In the genomic region with DNA sequence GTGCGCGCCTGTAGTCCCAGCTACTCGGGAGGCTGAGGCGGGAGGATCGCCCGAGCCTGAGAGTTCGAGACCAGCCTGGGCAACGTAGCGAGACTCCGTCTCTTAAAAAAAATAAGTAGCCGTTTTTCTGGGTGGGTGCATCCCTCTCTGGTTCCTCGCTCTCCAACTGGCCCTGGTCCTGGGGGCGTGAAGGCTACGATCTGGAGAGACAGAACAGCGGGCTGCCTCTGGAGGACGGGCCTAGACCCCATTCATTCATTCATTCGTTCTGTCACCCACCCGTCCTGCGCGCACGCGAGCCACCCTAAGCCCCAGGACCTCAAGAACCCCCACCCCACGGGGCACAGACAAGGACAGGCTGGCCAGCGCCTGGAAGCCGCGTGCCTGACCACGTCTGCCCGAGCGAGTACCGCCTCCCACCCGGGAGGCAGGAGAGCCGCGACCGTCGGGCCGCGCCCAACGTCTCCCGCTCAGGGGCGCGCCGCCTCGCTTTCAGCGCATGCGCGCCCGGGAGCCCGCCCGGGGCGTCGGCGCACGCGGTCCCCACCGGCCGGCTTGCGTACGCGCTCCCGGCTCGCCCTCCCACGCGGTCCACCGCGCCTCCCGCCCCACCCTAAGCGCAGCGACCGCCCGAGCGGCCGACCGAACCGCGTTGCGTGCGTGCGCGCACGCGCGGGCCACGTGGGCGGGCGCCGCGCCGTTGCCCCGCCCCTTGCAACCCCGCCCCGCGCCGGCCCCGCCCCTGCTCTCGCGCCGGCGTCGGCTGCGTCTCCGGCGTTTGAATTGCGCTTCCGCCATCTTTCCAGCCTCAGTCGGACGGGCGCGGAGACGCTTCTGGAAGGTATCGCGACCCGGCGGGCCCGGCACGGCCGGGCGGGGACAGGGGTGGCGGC, we compare ENCODE assay signal across 1 cellular context.
A peak's percentile ranks its signal among the peaks of the same experiment; 100 is the strongest.
TF ChIP-seq lines count a peak whose summit lies in the region.

Gene RAN, plus strand, starts transcription at position 781 of the 893 bp plus-strand sequence. CDS start 528 bp downstream, outside the sequence.

TF ChIP-seq in HepG2, 621 proteins besides CTCF, POLR2A, EP300 and RAD21 (continued from another document and continues in another):
- no peak for TF ChIP-seq CSRNP1 (CRISPR knock-in tag; IDR thresholded peaks at IDR 0.05)
- TF ChIP-seq KLF9 (CRISPR knock-in tag; IDR thresholded peaks at IDR 0.05; ENCODE audit: low read depth), result no peak
- no peak for TF ChIP-seq NCOA1 (CRISPR knock-in tag; IDR thresholded peaks at IDR 0.05)
- TF ChIP-seq ZNF446 (CRISPR knock-in tag; IDR thresholded peaks at IDR 0.05), result no peak; the same call in 1 of the 2 replicates
- TF ChIP-seq RBFOX2 (IDR thresholded peaks at IDR 0.05; ENCODE audit: low read depth, low read length), result peak; percentile 91
- no peak for TF ChIP-seq NPAS2 (CRISPR knock-in tag; IDR thresholded peaks at IDR 0.05; ENCODE audit: borderline replicate concordance)
- no peak for TF ChIP-seq FOXC1 (CRISPR knock-in tag; IDR thresholded peaks at IDR 0.05; ENCODE audit: borderline replicate concordance)
- TF ChIP-seq ETV6 (CRISPR knock-in tag; conservative IDR thresholded peaks at IDR 0.05), result peak; percentile 63; the same call in 1 of the 2 replicates
- 0 out of 2 replicates have a peak, but pooled peaks have one; percentile 66 for TF ChIP-seq ZFP41 (CRISPR knock-in tag; IDR thresholded peaks at IDR 0.05; ENCODE audit: borderline replicate concordance)
- TF ChIP-seq REXO4 (CRISPR knock-in tag; IDR thresholded peaks at IDR 0.05; ENCODE audit: borderline replicate concordance), result no peak
- TF ChIP-seq SMAD9 (CRISPR knock-in tag; IDR thresholded peaks at IDR 0.05), result no peak
- TF ChIP-seq, protein P1, sequence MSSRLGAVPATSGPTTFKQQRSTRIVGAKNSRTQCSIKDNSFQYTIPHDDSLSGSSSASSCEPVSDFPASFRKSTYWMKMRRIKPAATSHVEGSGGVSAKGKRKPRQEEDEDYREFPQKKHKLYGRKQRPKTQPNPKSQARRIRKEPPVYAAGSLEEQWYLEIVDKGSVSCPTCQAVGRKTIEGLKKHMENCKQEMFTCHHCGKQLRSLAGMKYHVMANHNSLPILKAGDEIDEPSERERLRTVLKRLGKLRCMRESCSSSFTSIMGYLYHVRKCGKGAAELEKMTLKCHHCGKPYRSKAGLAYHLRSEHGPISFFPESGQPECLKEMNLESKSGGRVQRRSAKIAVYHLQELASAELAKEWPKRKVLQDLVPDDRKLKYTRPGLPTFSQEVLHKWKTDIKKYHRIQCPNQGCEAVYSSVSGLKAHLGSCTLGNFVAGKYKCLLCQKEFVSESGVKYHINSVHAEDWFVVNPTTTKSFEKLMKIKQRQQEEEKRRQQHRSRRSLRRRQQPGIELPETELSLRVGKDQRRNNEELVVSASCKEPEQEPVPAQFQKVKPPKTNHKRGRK (CRISPR knock-in tag; IDR thresholded peaks at IDR 0.05), result no peak
- peak; percentile 62; the same call in 1 of the 2 replicates for TF ChIP-seq ZNF547 (CRISPR knock-in tag; IDR thresholded peaks at IDR 0.05)
- no peak for TF ChIP-seq ZNF235 (CRISPR knock-in tag; IDR thresholded peaks at IDR 0.05; ENCODE audit: borderline replicate concordance)
- TF ChIP-seq RFX3 (CRISPR knock-in tag; IDR thresholded peaks at IDR 0.05), result no peak
- no peak for TF ChIP-seq CBX1 (IDR thresholded peaks at IDR 0.05; ENCODE audit: low read depth)
- TF ChIP-seq SOX13 (IDR thresholded peaks at IDR 0.05), result no peak
- TF ChIP-seq SOX13 (CRISPR knock-in tag; conservative IDR thresholded peaks at IDR 0.05 in 1 of 2, IDR thresholded peaks at IDR 0.05 in 1 of 2), result no peak
- TF ChIP-seq SCMH1 (CRISPR knock-in tag; IDR thresholded peaks at IDR 0.05; ENCODE audit: borderline replicate concordance), result no peak
- TF ChIP-seq ZNF768 (CRISPR knock-in tag; IDR thresholded peaks at IDR 0.05), result peak; percentile 53; the same call in 1 of the 2 replicates
- TF ChIP-seq ZBTB33 (CRISPR knock-in tag; IDR thresholded peaks at IDR 0.05), result no peak
- no peak; the same call in 1 of the 2 replicates for TF ChIP-seq HCFC1 (IDR thresholded peaks at IDR 0.05; ENCODE audit: low read depth, low read length)
- 0 out of 2 replicates have a peak, but pooled peaks have one; percentile 32 for TF ChIP-seq REPIN1 (CRISPR knock-in tag; IDR thresholded peaks at IDR 0.05; ENCODE audit: borderline replicate concordance, low read depth)
- no peak for TF ChIP-seq ZNF280D (CRISPR knock-in tag; IDR thresholded peaks at IDR 0.05)
- TF ChIP-seq FOXA3 (CRISPR knock-in tag; IDR thresholded peaks at IDR 0.05), result 0 out of 2 replicates have a peak, but pooled peaks have one; percentile 7
- no peak for TF ChIP-seq NCOA5 (CRISPR knock-in tag; IDR thresholded peaks at IDR 0.05)
- TF ChIP-seq ADNP (CRISPR knock-in tag; IDR thresholded peaks at IDR 0.05), result no peak
- TF ChIP-seq ISX (CRISPR knock-in tag; conservative IDR thresholded peaks at IDR 0.05), result peak; percentile 85; the same call in 1 of the 2 replicates
- TF ChIP-seq ZNF883 (CRISPR knock-in tag; IDR thresholded peaks at IDR 0.05; ENCODE audit: not compliant biosample characterization), result peak; percentile 67
- TF ChIP-seq ZNF563 (CRISPR knock-in tag; IDR thresholded peaks at IDR 0.05), result peak; percentile 91
- TF ChIP-seq, protein P2, sequence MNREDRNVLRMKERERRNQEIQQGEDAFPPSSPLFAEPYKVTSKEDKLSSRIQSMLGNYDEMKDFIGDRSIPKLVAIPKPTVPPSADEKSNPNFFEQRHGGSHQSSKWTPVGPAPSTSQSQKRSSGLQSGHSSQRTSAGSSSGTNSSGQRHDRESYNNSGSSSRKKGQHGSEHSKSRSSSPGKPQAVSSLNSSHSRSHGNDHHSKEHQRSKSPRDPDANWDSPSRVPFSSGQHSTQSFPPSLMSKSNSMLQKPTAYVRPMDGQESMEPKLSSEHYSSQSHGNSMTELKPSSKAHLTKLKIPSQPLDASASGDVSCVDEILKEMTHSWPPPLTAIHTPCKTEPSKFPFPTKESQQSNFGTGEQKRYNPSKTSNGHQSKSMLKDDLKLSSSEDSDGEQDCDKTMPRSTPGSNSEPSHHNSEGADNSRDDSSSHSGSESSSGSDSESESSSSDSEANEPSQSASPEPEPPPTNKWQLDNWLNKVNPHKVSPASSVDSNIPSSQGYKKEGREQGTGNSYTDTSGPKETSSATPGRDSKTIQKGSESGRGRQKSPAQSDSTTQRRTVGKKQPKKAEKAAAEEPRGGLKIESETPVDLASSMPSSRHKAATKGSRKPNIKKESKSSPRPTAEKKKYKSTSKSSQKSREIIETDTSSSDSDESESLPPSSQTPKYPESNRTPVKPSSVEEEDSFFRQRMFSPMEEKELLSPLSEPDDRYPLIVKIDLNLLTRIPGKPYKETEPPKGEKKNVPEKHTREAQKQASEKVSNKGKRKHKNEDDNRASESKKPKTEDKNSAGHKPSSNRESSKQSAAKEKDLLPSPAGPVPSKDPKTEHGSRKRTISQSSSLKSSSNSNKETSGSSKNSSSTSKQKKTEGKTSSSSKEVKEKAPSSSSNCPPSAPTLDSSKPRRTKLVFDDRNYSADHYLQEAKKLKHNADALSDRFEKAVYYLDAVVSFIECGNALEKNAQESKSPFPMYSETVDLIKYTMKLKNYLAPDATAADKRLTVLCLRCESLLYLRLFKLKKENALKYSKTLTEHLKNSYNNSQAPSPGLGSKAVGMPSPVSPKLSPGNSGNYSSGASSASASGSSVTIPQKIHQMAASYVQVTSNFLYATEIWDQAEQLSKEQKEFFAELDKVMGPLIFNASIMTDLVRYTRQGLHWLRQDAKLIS (CRISPR knock-in tag; IDR thresholded peaks at IDR 0.05), result no peak
- peak; percentile 80; the same call in 1 of the 2 replicates for TF ChIP-seq ZNF790 (CRISPR knock-in tag; IDR thresholded peaks at IDR 0.05; ENCODE audit: borderline replicate concordance)
- peak; percentile 47 for TF ChIP-seq SKI (IDR thresholded peaks at IDR 0.05; ENCODE audit: partially characterized antibody)
- TF ChIP-seq SRY (CRISPR knock-in tag; IDR thresholded peaks at IDR 0.05), result peak; percentile 66
- TF ChIP-seq HNF4G (IDR thresholded peaks at IDR 0.05; ENCODE audit: borderline replicate concordance, low read depth, low read length), result no peak
- 0 out of 2 replicates have a peak, but pooled peaks have one; percentile 12 for TF ChIP-seq HNF4G (CRISPR knock-in tag; IDR thresholded peaks at IDR 0.05; ENCODE audit: borderline replicate concordance, low read depth)
- TF ChIP-seq RELA (CRISPR knock-in tag; IDR thresholded peaks at IDR 0.05), result no peak
- no peak; the same call in 1 of the 2 replicates for TF ChIP-seq ZSCAN21 (CRISPR knock-in tag; IDR thresholded peaks at IDR 0.05; ENCODE audit: borderline replicate concordance)
- peak; percentile 30; the same call in 1 of the 2 replicates for TF ChIP-seq BHLHE40 (IDR thresholded peaks at IDR 0.05; ENCODE audit: low read length)
- no peak; the same call in 1 of the 2 replicates for TF ChIP-seq TEF (CRISPR knock-in tag; IDR thresholded peaks at IDR 0.05)
- TF ChIP-seq GABPB1 (CRISPR knock-in tag; IDR thresholded peaks at IDR 0.05), result peak; percentile 64
- TF ChIP-seq TERF1 (CRISPR knock-in tag; IDR thresholded peaks at IDR 0.05), result no peak
- no peak for TF ChIP-seq ZNF251 (CRISPR knock-in tag; IDR thresholded peaks at IDR 0.05)
- no peak for TF ChIP-seq SP1 (IDR thresholded peaks at IDR 0.05)
- TF ChIP-seq SP1 (CRISPR knock-in tag; IDR thresholded peaks at IDR 0.05), result no peak
- no peak for TF ChIP-seq ZNF33B (CRISPR knock-in tag; IDR thresholded peaks at IDR 0.05)
- TF ChIP-seq SIX4 (CRISPR knock-in tag; IDR thresholded peaks at IDR 0.05), result no peak
- TF ChIP-seq PRMT3 (CRISPR knock-in tag; IDR thresholded peaks at IDR 0.05; ENCODE audit: borderline replicate concordance, low read depth), result no peak; the same call in 1 of the 2 replicates
- no peak for TF ChIP-seq MTA3 (CRISPR knock-in tag; IDR thresholded peaks at IDR 0.05)
- TF ChIP-seq EEA1 (CRISPR knock-in tag; IDR thresholded peaks at IDR 0.05; ENCODE audit: borderline replicate concordance), result peak; percentile 24; the same call in 1 of the 2 replicates
